ENCODE assay signal across 8 cellular contexts in genomic region chr7:73308665-73309214, GRCh38. TPM values are rescaled to one million over a fixed set of nuclear protein-coding genes. Genes with fewer than 3 reads are reported as not detected.
DNase-seq lines count a peak whose midpoint lies in the region; ATAC-seq and TF ChIP-seq lines count a peak whose summit lies in the region.

Gene NSUN5, minus strand, starts transcription at chr7:73308826. Its CDS starts 36 bp downstream, at chr7:73308790.

- ATAC-seq in GM21528 (IDR thresholded peaks at IDR 0.05; ENCODE audit: low FRiP score, unreplicated experiment): peak; percentile 79
- ATAC-seq in natural killer cell treated with Interleukin-12 subunit alpha and Interleukin-12 subunit beta and Interleukin-15 and Interleukin-18, amount 100 ng/mL, for 72 hours: peak; percentile 95
- peak; percentile 97 for ATAC-seq in stimulated activated naive CD8-positive, alpha-beta T cell treated with anti-CD3 and anti-CD28 coated beads, Interleukin-15, Interleukin-2, amounts not matched to agents 100 U/mL and 50 U/mL, for 24 hours

- no peaks in the 10 kb centered on the region for H3K9me3 Mint-ChIP-seq in IgD-negative memory B cell
- no peaks in the 10 kb centered on the region for H3K9me3 Mint-ChIP-seq in natural killer cell treated with Interleukin-12 subunit alpha and Interleukin-12 subunit beta and Interleukin-15 and Interleukin-18, amount 100 ng/mL, for 72 hours

- peak; percentile 50 for DNase-seq in DMS 273 treated with DMSO at 0.1 percent for 48 hours (lab: John Stamatoyannopoulos, UW)
- peak; percentile 93 for DNase-seq in RKO (ENCODE audit: low spot score)
- peak; percentile 84 for DNase-seq in activated T-helper 1 cell treated with Interleukin-2 at 50 U/mL for 16 hours (ENCODE audit: low read depth)
- peak; percentile 62 for DNase-seq in fibroblast of pulmonary artery (ENCODE audit: low read depth)
- DNase-seq in natural killer cell treated with Interleukin-12 subunit alpha and Interleukin-12 subunit beta and Interleukin-15 and Interleukin-18, amount 100 ng/mL, for 72 hours (ENCODE audit: low spot score): peak; percentile 95
- DNase-seq in stimulated activated naive CD8-positive, alpha-beta T cell treated with anti-CD3 and anti-CD28 coated beads, Interleukin-15, Interleukin-2, amounts not matched to agents 100 U/mL and 50 U/mL, for 24 hours: peak; percentile 92

- H3K4me3 Mint-ChIP-seq in IgD-negative memory B cell: peak within 1 kb of the TSS; percentile 91 to 98 (median 94)
- peak within 1 kb of the TSS; percentile 95 for H3K4me3 Mint-ChIP-seq in natural killer cell treated with Interleukin-12 subunit alpha and Interleukin-12 subunit beta and Interleukin-15 and Interleukin-18, amount 100 ng/mL, for 72 hours

- peak within 1 kb of the TSS; percentile 67 to 93 (median 83) for H3K27ac Mint-ChIP-seq in IgD-negative memory B cell
- peak within 1 kb of the TSS; percentile 82 to 96 for H3K27ac Mint-ChIP-seq in natural killer cell treated with Interleukin-12 subunit alpha and Interleukin-12 subunit beta and Interleukin-15 and Interleukin-18, amount 100 ng/mL, for 72 hours

- H3K4me1 Mint-ChIP-seq in IgD-negative memory B cell: peaks cover 13 to 22% (median 16%) of the 10 kb centered on the region in 3 donors
- peaks cover 30 to 31% of the 10 kb centered on the region in 2 donors for H3K4me1 Mint-ChIP-seq in natural killer cell treated with Interleukin-12 subunit alpha and Interleukin-12 subunit beta and Interleukin-15 and Interleukin-18, amount 100 ng/mL, for 72 hours (ENCODE audit: low read depth in 2 of 2)

- TF ChIP-seq CTCF in fibroblast of pulmonary artery (IDR thresholded peaks at IDR 0.05; ENCODE audit: low read length, missing control alignments): no peak

- peaks cover 5% of the 10 kb centered on the region for H3K36me3 Mint-ChIP-seq in IgD-negative memory B cell
- peaks cover 20% of the 10 kb centered on the region for H3K36me3 Mint-ChIP-seq in natural killer cell treated with Interleukin-12 subunit alpha and Interleukin-12 subunit beta and Interleukin-15 and Interleukin-18, amount 100 ng/mL, for 72 hours

- peak within 1 kb of the TSS; percentile 57 for H3K4me3 ChIP-seq in fibroblast of pulmonary artery (replicated peaks; ENCODE audit: low read depth, low read length)

- no peaks in the 10 kb centered on the region for H3K27me3 Mint-ChIP-seq in IgD-negative memory B cell
- no peaks in the 10 kb centered on the region for H3K27me3 Mint-ChIP-seq in natural killer cell treated with Interleukin-12 subunit alpha and Interleukin-12 subunit beta and Interleukin-15 and Interleukin-18, amount 100 ng/mL, for 72 hours

RNA-seq across cellular contexts. Expression of gene NSUN5, which starts in this region (rescaled TPM):
- polyA plus RNA-seq in IgD-negative memory B cell: 58.4 TPM
- 10 to 100 TPM; 49.7 to 73.8 TPM for total RNA-seq in natural killer cell treated with Interleukin-12 subunit alpha and Interleukin-12 subunit beta and Interleukin-15 and Interleukin-18, amount 100 ng/mL, for 72 hours

Comparison
In these comparisons a context has a peak if more than half of its experiments do, and no peak if none do; other contexts are left out.
1. Peak in every context shown above with its lines: DNase-seq, ATAC-seq and H3K4me3 ChIP-seq.